In genomic region chr12:41140117-41140516, GRCh38 we compare ENCODE assay signal across 26 cellular contexts. TPM values are rescaled to one million over a fixed set of nuclear protein-coding genes. Genes with fewer than 3 reads are reported as not detected.
DNase-seq lines count a peak whose midpoint lies in the region; ATAC-seq, FAIRE-seq and TF ChIP-seq lines count a peak whose summit lies in the region.
"Had no signal": no experiment of that assay in that cellular context is flagged by ENCODE, and none has a peak within 500 bp of the region (broad histone marks: within the 10 kb centered on the region; RNA-seq: fewer than 3 reads in every experiment).

No MANE protein-coding gene starts in this region.

- H3K9me3 ChIP-seq in endothelial cell of umbilical vein (replicated peaks; ENCODE audit: control insufficient read depth, insufficient read depth, low read length) (no peaks in the 10 kb centered on the region), smooth muscle cell (replicated peaks; ENCODE audit: low read depth) (no peaks in the 10 kb centered on the region), T-helper 17 cell (ENCODE audit: control insufficient read depth, low read length, poor library complexity, severe bottlenecking) (no peaks in the 10 kb centered on the region)
- H3K9me3 ChIP-seq: HAP-1, Peyer's patch, SJSA1, stomach had no signal

- no peak overlapping the region for H2AFZ ChIP-seq in endothelial cell of umbilical vein (ENCODE audit: low read depth, low read length)
- peak overlapping the region; percentile 28 for H2AFZ ChIP-seq in smooth muscle cell (ENCODE audit: low read depth)

- FAIRE-seq in endothelial cell of umbilical vein (lab: Jason Lieb, UNC), result no peak
- FAIRE-seq: GM12878 had no signal

- H3K9ac ChIP-seq in endothelial cell of umbilical vein (replicated peaks; ENCODE audit: extremely low read depth, insufficient read depth, low read length) (no peak overlapping the region), smooth muscle cell (ENCODE audit: low read depth) (no peak overlapping the region)

- H3K4me1 Mint-ChIP-seq in T-helper 17 cell, result no peaks in the 10 kb centered on the region
- H3K4me1 Mint-ChIP-seq: activated naive CD4-positive, alpha-beta T cell treated with anti-CD3 and anti-CD28 coated beads, Interleukin-2, amount 50 U/mL, for 24 hours had no signal

- H3K36me3 ChIP-seq in endothelial cell of umbilical vein (ENCODE audit: control insufficient read depth in 2 of 2, extremely low read depth in 1 of 2, insufficient read depth in 2 of 2, low read length in 2 of 2), result no peaks in the 10 kb centered on the region
- no peaks in the 10 kb centered on the region for H3K36me3 ChIP-seq in smooth muscle cell (ENCODE audit: low read depth)
- H3K36me3 ChIP-seq: HAP-1, Peyer's patch, SJSA1, stomach had no signal

- H3K79me2 ChIP-seq in endothelial cell of umbilical vein (ENCODE audit: control insufficient read depth, insufficient read depth, low read length), result no peaks in the 10 kb centered on the region
- H3K79me2 ChIP-seq in smooth muscle cell (ENCODE audit: low read depth), result no peaks in the 10 kb centered on the region

- ATAC-seq in GM18519 (IDR thresholded peaks at IDR 0.05; ENCODE audit: low FRiP score, unreplicated experiment), result peak; percentile 56
- peak; percentile 44 for ATAC-seq in HG03103 (IDR thresholded peaks at IDR 0.05; ENCODE audit: low read depth, unreplicated experiment)
- no peak for ATAC-seq in T-helper 17 cell
- ATAC-seq: activated CD4-positive, alpha-beta T cell treated with anti-CD3 and anti-CD28 coated beads for 36 hours; GM12878 had no signal

- no peaks in the 10 kb centered on the region for H3K27me3 Mint-ChIP-seq in T-helper 17 cell
- H3K27me3 Mint-ChIP-seq: activated CD4-positive, alpha-beta T cell treated with anti-CD3 and anti-CD28 coated beads for 36 hours; activated naive CD4-positive, alpha-beta T cell treated with anti-CD3 and anti-CD28 coated beads, Interleukin-2, amount 50 U/mL, for 24 hours had no signal

- CTCF ChIA-PET in endothelial cell of umbilical vein (lab: Charles Lee), result interaction anchor here (1.5 kb wide), 1 partner anchor 11 kb away, joined by 3 read pairs; no protein-coding TSS in a partner anchor

- H3K4me2 ChIP-seq in endothelial cell of umbilical vein (ENCODE audit: insufficient read depth, low read length), result no peak overlapping the region
- H3K4me2 ChIP-seq in smooth muscle cell, result peak overlapping the region; percentile 15

- dilution Hi-C loops in endothelial cell of umbilical vein (cut with MboI; ENCODE audit: extremely low pct_ligation_motif_present, low sequenced_read_pairs), result no loop called here

- peak; percentile 28 for DNase-seq in endothelial cell of umbilical vein (ENCODE audit: low read depth, low spot score)
- DNase-seq in smooth muscle cell (lab: John Stamatoyannopoulos, UW; ENCODE audit: unreplicated experiment), result no peak
- no peak for DNase-seq in T-helper 17 cell
- DNase-seq in NCI-H524 treated with DMSO at 0.1 percent for 48 hours (lab: John Stamatoyannopoulos, UW), result no peak
- no peak for DNase-seq in DMS 273 treated with DMSO at 0.1 percent for 48 hours (lab: John Stamatoyannopoulos, UW)
- no peak for DNase-seq in AG20443 (ENCODE audit: low spot score)
- DNase-seq: activated CD4-positive, alpha-beta T cell treated with anti-CD3 and anti-CD28 coated beads for 36 hours; central memory CD4-positive, alpha-beta T cell; glutamatergic neuron; kidney glomerular epithelial cell; NCI-H1436; NCI-H526; Peyer's patch; posterior cingulate gyrus; stomach had no signal

- H3F3A ChIP-seq in smooth muscle cell (ENCODE audit: low read depth), result no peaks in the 10 kb centered on the region

- TF ChIP-seq CTCF in endothelial cell of umbilical vein (IDR thresholded peaks at IDR 0.05; ENCODE audit: extremely low read depth in 1 of 2, insufficient read depth in 1 of 2, low read depth in 1 of 2, low read length in 2 of 2), result no peak
- no peak for TF ChIP-seq CTCF in smooth muscle cell (IDR thresholded peaks at IDR 0.05; ENCODE audit: borderline replicate concordance, insufficient read depth, poor library complexity, severe bottlenecking)

- intact Hi-C loops in endothelial cell of umbilical vein (cut with micrococcal nuclease), result no loop called here

- H3K9me1 ChIP-seq in endothelial cell of umbilical vein (replicated peaks; ENCODE audit: control insufficient read depth, extremely low read depth, insufficient read depth, low read length), result no peaks in the 10 kb centered on the region

- POLR2A ChIA-PET in endothelial cell of umbilical vein (lab: Charles Lee), result interaction anchor here (0.6 kb wide), 1 partner anchor 1435 kb away, joined by 4 read pairs; no protein-coding TSS in a partner anchor

- H3K27ac Mint-ChIP-seq in T-helper 17 cell, result no peak overlapping the region
- H3K27ac Mint-ChIP-seq: activated CD4-positive, alpha-beta T cell treated with anti-CD3 and anti-CD28 coated beads for 36 hours; activated naive CD4-positive, alpha-beta T cell treated with anti-CD3 and anti-CD28 coated beads, Interleukin-2, amount 50 U/mL, for 24 hours; IgD-negative memory B cell had no signal

- H3K27ac ChIP-seq in endothelial cell of umbilical vein (ENCODE audit: insufficient read depth, low read depth, low read length) (no peak overlapping the region), smooth muscle cell (ENCODE audit: low read depth) (no peak overlapping the region)
- H3K27ac ChIP-seq: C4-2B, Peyer's patch, SJSA1, stomach had no signal

- H3K27me3 ChIP-seq in endothelial cell of umbilical vein (ENCODE audit: control insufficient read depth in 2 of 2, insufficient read depth in 2 of 2, low read length in 2 of 2) (no peaks in the 10 kb centered on the region), smooth muscle cell (ENCODE audit: low read depth) (no peaks in the 10 kb centered on the region)
- H3K27me3 ChIP-seq: Peyer's patch, SJSA1, stomach had no signal

- H3K4me3 ChIP-seq in endothelial cell of umbilical vein (replicated peaks in 1 of 3; ENCODE audit: insufficient read depth in 1 of 3, low read depth in 1 of 3, low read length in 3 of 3) (no peak overlapping the region), smooth muscle cell (no peak overlapping the region)
- H3K4me3 ChIP-seq: GM12878, HAP-1, lung, Peyer's patch, SJSA1, stomach had no signal

- no peaks in the 10 kb centered on the region for H3K36me3 Mint-ChIP-seq in T-helper 17 cell (ENCODE audit: low read depth)
- H3K36me3 Mint-ChIP-seq: activated naive CD4-positive, alpha-beta T cell treated with anti-CD3 and anti-CD28 coated beads, Interleukin-2, amount 50 U/mL, for 24 hours; IgD-negative memory B cell had no signal

- H4K20me1 ChIP-seq in endothelial cell of umbilical vein (replicated peaks; ENCODE audit: control insufficient read depth, extremely low read depth, insufficient read depth, low read length) (no peaks in the 10 kb centered on the region), smooth muscle cell (ENCODE audit: low read depth) (no peaks in the 10 kb centered on the region)

- H3K4me1 ChIP-seq in endothelial cell of umbilical vein (ENCODE audit: control insufficient read depth, extremely low read depth, insufficient read depth, low read length) (peaks cover 2% of the 10 kb centered on the region), smooth muscle cell (ENCODE audit: low read depth) (peaks cover 5% of the 10 kb centered on the region)
- H3K4me1 ChIP-seq: HAP-1, Peyer's patch, stomach had no signal

- TF ChIP-seq POLR2A in endothelial cell of umbilical vein (IDR thresholded peaks at IDR 0.05; ENCODE audit: low read depth, low read length), result no peak

- H3K4me3 Mint-ChIP-seq in T-helper 17 cell, result no peak overlapping the region
- H3K4me3 Mint-ChIP-seq: activated CD4-positive, alpha-beta T cell treated with anti-CD3 and anti-CD28 coated beads for 36 hours; activated naive CD4-positive, alpha-beta T cell treated with anti-CD3 and anti-CD28 coated beads, Interleukin-2, amount 50 U/mL, for 24 hours had no signal

- no TSS peak for BruUV-seq in endothelial cell of umbilical vein (replicated peaks; lab: Mats Ljungman, UMichigan)

TF ChIP-seq in endothelial cell of umbilical vein, 7 proteins besides CTCF, POLR2A, EP300 and RAD21:
- peak; percentile 19 for TF ChIP-seq FOS (IDR thresholded peaks at IDR 0.05; ENCODE audit: borderline replicate concordance, insufficient read depth, low read length)
- TF ChIP-seq MYC (IDR thresholded peaks at IDR 0.05; ENCODE audit: low read depth, low read length), result no peak
- no peak for TF ChIP-seq JUN (IDR thresholded peaks at IDR 0.05; ENCODE audit: borderline replicate concordance, insufficient read depth, insufficient read length, low read depth)
TF ChIP-seq in endothelial cell of umbilical vein: peak in this region for 1.

RNA-seq across cellular contexts. Expression of gene PDZRN4, which starts 48.0 kb away (rescaled TPM):
- total RNA-seq in endothelial cell of umbilical vein, result not detected in 2 replicates
- polyA plus RNA-seq in endothelial cell of umbilical vein, result not detected in 2 replicates
- polyA plus RNA-seq in endothelial cell of umbilical vein (2011; cell fraction: cytosol; rRNA removed), result not detected in 2 replicates
- polyA plus RNA-seq in endothelial cell of umbilical vein (2011; cell fraction: nucleus; rRNA removed), result not detected in 2 replicates
- polyA plus RNA-seq in endothelial cell of umbilical vein (2012), result not detected in 2 replicates
- not detected in 2 replicates for polyA minus RNA-seq in endothelial cell of umbilical vein
- not detected for polyA minus RNA-seq in endothelial cell of umbilical vein (2011; cell fraction: cytosol; rRNA and poly(A)+ RNA removed)
- polyA minus RNA-seq in endothelial cell of umbilical vein (2011; cell fraction: nucleus; rRNA and poly(A)+ RNA removed), result not detected in 2 replicates
- total RNA-seq in smooth muscle cell, result 5.4 and 8.3 TPM in 2 replicates
- 4.7 and 4.8 TPM in 2 replicates for polyA plus RNA-seq in smooth muscle cell
- not detected for total RNA-seq in T-helper 17 cell
- total RNA-seq: activated CD4-positive, alpha-beta T cell treated with anti-CD3 and anti-CD28 coated beads for 36 hours; Daoy; GM12878; M059J; SJSA1 had no signal
- polyA plus RNA-seq: IgD-negative memory B cell had no signal
